In the genomic region with DNA sequence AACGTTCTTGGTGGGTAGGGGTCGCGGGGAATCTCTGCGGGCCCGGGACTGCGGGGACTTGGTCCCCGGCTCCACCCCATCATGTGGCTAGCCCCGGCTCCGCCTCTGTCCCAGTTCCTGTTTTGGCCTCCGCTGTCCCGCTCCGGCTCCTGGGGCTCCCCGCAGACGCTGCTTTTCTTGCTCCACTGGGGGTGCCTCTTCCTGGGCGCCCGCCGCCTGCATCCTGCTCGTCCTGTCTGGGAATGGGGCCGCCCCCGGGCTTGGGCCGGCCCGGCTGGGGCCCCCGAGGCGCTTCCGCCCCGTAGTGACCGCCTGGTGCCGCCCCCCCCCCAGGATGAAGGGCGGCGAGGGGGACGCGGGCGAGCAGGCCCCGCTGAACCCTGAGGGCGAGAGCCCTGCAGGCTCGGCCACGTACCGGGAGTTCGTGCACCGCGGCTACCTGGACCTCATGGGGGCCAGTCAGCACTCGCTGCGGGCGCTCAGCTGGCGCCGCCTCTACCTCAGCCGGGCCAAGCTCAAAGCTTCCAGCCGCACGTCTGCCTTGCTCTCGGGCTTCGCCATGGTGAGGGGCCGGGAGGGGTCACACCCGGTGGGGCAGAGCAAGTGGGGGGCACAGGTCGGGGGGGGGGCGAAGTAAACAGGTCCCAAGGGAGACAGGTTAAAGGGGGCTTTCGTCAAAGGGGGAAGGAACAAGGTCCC, we compare ENCODE assay signal across 1 cellular context.
TF ChIP-seq lines count a peak whose summit lies in the region.

A gene (plus strand): TSS at position 113 of the 699 bp plus-strand sequence. CDS start 222 bp downstream, at position 335.

TF ChIP-seq in HepG2, 621 proteins besides CTCF, POLR2A, EP300 and RAD21 (continued from another document and continues in another):
- TF ChIP-seq, protein P1, sequence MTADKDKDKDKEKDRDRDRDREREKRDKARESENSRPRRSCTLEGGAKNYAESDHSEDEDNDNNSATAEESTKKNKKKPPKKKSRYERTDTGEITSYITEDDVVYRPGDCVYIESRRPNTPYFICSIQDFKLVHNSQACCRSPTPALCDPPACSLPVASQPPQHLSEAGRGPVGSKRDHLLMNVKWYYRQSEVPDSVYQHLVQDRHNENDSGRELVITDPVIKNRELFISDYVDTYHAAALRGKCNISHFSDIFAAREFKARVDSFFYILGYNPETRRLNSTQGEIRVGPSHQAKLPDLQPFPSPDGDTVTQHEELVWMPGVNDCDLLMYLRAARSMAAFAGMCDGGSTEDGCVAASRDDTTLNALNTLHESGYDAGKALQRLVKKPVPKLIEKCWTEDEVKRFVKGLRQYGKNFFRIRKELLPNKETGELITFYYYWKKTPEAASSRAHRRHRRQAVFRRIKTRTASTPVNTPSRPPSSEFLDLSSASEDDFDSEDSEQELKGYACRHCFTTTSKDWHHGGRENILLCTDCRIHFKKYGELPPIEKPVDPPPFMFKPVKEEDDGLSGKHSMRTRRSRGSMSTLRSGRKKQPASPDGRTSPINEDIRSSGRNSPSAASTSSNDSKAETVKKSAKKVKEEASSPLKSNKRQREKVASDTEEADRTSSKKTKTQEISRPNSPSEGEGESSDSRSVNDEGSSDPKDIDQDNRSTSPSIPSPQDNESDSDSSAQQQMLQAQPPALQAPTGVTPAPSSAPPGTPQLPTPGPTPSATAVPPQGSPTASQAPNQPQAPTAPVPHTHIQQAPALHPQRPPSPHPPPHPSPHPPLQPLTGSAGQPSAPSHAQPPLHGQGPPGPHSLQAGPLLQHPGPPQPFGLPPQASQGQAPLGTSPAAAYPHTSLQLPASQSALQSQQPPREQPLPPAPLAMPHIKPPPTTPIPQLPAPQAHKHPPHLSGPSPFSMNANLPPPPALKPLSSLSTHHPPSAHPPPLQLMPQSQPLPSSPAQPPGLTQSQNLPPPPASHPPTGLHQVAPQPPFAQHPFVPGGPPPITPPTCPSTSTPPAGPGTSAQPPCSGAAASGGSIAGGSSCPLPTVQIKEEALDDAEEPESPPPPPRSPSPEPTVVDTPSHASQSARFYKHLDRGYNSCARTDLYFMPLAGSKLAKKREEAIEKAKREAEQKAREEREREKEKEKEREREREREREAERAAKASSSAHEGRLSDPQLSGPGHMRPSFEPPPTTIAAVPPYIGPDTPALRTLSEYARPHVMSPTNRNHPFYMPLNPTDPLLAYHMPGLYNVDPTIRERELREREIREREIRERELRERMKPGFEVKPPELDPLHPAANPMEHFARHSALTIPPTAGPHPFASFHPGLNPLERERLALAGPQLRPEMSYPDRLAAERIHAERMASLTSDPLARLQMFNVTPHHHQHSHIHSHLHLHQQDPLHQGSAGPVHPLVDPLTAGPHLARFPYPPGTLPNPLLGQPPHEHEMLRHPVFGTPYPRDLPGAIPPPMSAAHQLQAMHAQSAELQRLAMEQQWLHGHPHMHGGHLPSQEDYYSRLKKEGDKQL (CRISPR knock-in tag; IDR thresholded peaks at IDR 0.05; ENCODE audit: low read depth): no peak; the same call in 1 of the 2 replicates
- TF ChIP-seq ZNF776 (CRISPR knock-in tag; IDR thresholded peaks at IDR 0.05) (0 out of 2 replicates have a peak, but pooled peaks have one; percentile 26), ZNF256 (CRISPR knock-in tag; conservative IDR thresholded peaks at IDR 0.05) (0 out of 2 replicates have a peak, but pooled peaks have one; percentile 41), ZMAT3 (CRISPR knock-in tag; conservative IDR thresholded peaks at IDR 0.05) (peak; percentile 89; the same call in 1 of the 2 replicates), SNAI1 (CRISPR knock-in tag; IDR thresholded peaks at IDR 0.05; ENCODE audit: borderline replicate concordance) (0 out of 2 replicates have a peak, but pooled peaks have one; percentile 12), GABPB1 (CRISPR knock-in tag; IDR thresholded peaks at IDR 0.05) (peak; percentile 77; the same call in 1 of the 2 replicates), ZFAT (CRISPR knock-in tag; conservative IDR thresholded peaks at IDR 0.05) (0 out of 2 replicates have a peak, but pooled peaks have one; percentile 61), FOXP1 (IDR thresholded peaks at IDR 0.05) (no peak), FOXP1 (CRISPR knock-in tag; IDR thresholded peaks at IDR 0.05) (no peak), NFKB2 (CRISPR knock-in tag; IDR thresholded peaks at IDR 0.05; ENCODE audit: borderline replicate concordance) (peak; percentile 81; the same call in 1 of the 2 replicates), ZNF674 (CRISPR knock-in tag; IDR thresholded peaks at IDR 0.05; ENCODE audit: low read depth) (peak; percentile 82), ZNF891 (CRISPR knock-in tag; IDR thresholded peaks at IDR 0.05) (peak; percentile 34; the same call in 1 of the 2 replicates), TBP (CRISPR knock-in tag; IDR thresholded peaks at IDR 0.05) (0 out of 2 replicates have a peak, but pooled peaks have one; percentile 82), ARNT (IDR thresholded peaks at IDR 0.05) (no peak), ZFP36L1 (CRISPR knock-in tag; IDR thresholded peaks at IDR 0.05) (no peak; the same call in 1 of the 2 replicates), CBFB (CRISPR knock-in tag; IDR thresholded peaks at IDR 0.05) (no peak), ZNF468 (CRISPR knock-in tag; IDR thresholded peaks at IDR 0.05) (peak; percentile 40; the same call in 1 of the 2 replicates), ERF (CRISPR knock-in tag; IDR thresholded peaks at IDR 0.05) (peak; percentile 70), SALL2 (CRISPR knock-in tag; IDR thresholded peaks at IDR 0.05) (no peak; the same call in 1 of the 2 replicates), ZNF460 (CRISPR knock-in tag; IDR thresholded peaks at IDR 0.05; ENCODE audit: borderline replicate concordance) (no peak), ZNF17 (CRISPR knock-in tag; IDR thresholded peaks at IDR 0.05) (0 out of 2 replicates have a peak, but pooled peaks have one; percentile 9), ZNF367 (CRISPR knock-in tag; IDR thresholded peaks at IDR 0.05; ENCODE audit: borderline replicate concordance) (0 out of 2 replicates have a peak, but pooled peaks have one; percentile 38), NFE2 (CRISPR knock-in tag; IDR thresholded peaks at IDR 0.05) (no peak), RBM39 (IDR thresholded peaks at IDR 0.05; ENCODE audit: low read depth, low read length, poor library complexity, severe bottlenecking) (peak; percentile 39), PHF20 (CRISPR knock-in tag; IDR thresholded peaks at IDR 0.05) (peak; percentile 63), EEA1 (CRISPR knock-in tag; IDR thresholded peaks at IDR 0.05; ENCODE audit: borderline replicate concordance) (no peak), HCFC1 (IDR thresholded peaks at IDR 0.05; ENCODE audit: low read depth, low read length) (no peak), HNRNPLL (IDR thresholded peaks at IDR 0.05; ENCODE audit: low read depth, low read length, poor library complexity, severe bottlenecking) (peak; percentile 50), SETDB1 (CRISPR knock-in tag; IDR thresholded peaks at IDR 0.05; ENCODE audit: borderline replicate concordance) (no peak), ZNF263 (CRISPR knock-in tag; IDR thresholded peaks at IDR 0.05) (peak; percentile 35; the same call in 1 of the 2 replicates), POLR2AphosphoS5 (IDR thresholded peaks at IDR 0.05; ENCODE audit: low read depth, low read length) (peak; percentile 81), ZNF629 (CRISPR knock-in tag; conservative IDR thresholded peaks at IDR 0.05) (peak; percentile 5; the same call in 1 of the 2 replicates), ZC3H13 (CRISPR knock-in tag; IDR thresholded peaks at IDR 0.05) (no peak; the same call in none of the 2 replicates), ZNF552 (CRISPR knock-in tag; IDR thresholded peaks at IDR 0.05; ENCODE audit: borderline replicate concordance) (peak; percentile 53; the same call in 1 of the 2 replicates), RELA (CRISPR knock-in tag; IDR thresholded peaks at IDR 0.05) (no peak)
- TF ChIP-seq, protein P2, sequence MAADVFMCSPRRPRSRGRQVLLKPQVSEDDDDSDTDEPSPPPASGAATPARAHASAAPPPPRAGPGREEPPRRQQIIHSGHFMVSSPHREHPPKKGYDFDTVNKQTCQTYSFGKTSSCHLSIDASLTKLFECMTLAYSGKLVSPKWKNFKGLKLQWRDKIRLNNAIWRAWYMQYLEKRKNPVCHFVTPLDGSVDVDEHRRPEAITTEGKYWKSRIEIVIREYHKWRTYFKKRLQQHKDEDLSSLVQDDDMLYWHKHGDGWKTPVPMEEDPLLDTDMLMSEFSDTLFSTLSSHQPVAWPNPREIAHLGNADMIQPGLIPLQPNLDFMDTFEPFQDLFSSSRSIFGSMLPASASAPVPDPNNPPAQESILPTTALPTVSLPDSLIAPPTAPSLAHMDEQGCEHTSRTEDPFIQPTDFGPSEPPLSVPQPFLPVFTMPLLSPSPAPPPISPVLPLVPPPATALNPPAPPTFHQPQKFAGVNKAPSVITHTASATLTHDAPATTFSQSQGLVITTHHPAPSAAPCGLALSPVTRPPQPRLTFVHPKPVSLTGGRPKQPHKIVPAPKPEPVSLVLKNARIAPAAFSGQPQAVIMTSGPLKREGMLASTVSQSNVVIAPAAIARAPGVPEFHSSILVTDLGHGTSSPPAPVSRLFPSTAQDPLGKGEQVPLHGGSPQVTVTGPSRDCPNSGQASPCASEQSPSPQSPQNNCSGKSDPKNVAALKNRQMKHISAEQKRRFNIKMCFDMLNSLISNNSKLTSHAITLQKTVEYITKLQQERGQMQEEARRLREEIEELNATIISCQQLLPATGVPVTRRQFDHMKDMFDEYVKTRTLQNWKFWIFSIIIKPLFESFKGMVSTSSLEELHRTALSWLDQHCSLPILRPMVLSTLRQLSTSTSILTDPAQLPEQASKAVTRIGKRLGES (CRISPR knock-in tag; IDR thresholded peaks at IDR 0.05; ENCODE audit: borderline replicate concordance): peak; percentile 22
- TF ChIP-seq, protein P3, sequence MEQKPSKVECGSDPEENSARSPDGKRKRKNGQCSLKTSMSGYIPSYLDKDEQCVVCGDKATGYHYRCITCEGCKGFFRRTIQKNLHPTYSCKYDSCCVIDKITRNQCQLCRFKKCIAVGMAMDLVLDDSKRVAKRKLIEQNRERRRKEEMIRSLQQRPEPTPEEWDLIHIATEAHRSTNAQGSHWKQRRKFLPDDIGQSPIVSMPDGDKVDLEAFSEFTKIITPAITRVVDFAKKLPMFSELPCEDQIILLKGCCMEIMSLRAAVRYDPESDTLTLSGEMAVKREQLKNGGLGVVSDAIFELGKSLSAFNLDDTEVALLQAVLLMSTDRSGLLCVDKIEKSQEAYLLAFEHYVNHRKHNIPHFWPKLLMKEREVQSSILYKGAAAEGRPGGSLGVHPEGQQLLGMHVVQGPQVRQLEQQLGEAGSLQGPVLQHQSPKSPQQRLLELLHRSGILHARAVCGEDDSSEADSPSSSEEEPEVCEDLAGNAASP (CRISPR knock-in tag; IDR thresholded peaks at IDR 0.05; ENCODE audit: borderline replicate concordance): no peak
- TF ChIP-seq, protein P4, sequence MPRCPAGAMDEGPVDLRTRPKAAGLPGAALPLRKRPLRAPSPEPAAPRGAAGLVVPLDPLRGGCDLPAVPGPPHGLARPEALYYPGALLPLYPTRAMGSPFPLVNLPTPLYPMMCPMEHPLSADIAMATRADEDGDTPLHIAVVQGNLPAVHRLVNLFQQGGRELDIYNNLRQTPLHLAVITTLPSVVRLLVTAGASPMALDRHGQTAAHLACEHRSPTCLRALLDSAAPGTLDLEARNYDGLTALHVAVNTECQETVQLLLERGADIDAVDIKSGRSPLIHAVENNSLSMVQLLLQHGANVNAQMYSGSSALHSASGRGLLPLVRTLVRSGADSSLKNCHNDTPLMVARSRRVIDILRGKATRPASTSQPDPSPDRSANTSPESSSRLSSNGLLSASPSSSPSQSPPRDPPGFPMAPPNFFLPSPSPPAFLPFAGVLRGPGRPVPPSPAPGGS (CRISPR knock-in tag; IDR thresholded peaks at IDR 0.05): peak; percentile 50; the same call in 1 of the 2 replicates
- TF ChIP-seq, protein P5, sequence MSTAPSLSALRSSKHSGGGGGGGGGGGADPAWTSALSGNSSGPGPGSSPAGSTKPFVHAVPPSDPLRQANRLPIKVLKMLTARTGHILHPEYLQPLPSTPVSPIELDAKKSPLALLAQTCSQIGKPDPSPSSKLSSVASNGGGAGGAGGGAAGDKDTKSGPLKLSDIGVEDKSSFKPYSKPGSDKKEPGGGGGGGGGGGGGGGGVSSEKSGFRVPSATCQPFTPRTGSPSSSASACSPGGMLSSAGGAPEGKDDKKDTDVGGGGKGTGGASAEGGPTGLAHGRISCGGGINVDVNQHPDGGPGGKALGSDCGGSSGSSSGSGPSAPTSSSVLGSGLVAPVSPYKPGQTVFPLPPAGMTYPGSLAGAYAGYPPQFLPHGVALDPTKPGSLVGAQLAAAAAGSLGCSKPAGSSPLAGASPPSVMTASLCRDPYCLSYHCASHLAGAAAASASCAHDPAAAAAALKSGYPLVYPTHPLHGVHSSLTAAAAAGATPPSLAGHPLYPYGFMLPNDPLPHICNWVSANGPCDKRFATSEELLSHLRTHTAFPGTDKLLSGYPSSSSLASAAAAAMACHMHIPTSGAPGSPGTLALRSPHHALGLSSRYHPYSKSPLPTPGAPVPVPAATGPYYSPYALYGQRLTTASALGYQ (CRISPR knock-in tag; IDR thresholded peaks at IDR 0.05): peak; percentile 45; the same call in 1 of the 2 replicates
- TF ChIP-seq, protein P6, sequence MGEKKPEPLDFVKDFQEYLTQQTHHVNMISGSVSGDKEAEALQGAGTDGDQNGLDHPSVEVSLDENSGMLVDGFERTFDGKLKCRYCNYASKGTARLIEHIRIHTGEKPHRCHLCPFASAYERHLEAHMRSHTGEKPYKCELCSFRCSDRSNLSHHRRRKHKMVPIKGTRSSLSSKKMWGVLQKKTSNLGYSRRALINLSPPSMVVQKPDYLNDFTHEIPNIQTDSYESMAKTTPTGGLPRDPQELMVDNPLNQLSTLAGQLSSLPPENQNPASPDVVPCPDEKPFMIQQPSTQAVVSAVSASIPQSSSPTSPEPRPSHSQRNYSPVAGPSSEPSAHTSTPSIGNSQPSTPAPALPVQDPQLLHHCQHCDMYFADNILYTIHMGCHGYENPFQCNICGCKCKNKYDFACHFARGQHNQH (CRISPR knock-in tag; IDR thresholded peaks at IDR 0.05): peak; percentile 14; the same call in 1 of the 2 replicates
- TF ChIP-seq, protein P7, sequence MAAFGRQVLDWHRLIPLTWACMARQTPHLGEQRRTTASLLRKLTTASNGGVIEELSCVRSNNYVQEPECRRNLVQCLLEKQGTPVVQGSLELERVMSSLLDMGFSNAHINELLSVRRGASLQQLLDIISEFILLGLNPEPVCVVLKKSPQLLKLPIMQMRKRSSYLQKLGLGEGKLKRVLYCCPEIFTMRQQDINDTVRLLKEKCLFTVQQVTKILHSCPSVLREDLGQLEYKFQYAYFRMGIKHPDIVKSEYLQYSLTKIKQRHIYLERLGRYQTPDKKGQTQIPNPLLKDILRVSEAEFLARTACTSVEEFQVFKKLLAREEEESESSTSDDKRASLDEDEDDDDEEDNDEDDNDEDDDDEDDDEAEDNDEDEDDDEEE (CRISPR knock-in tag; IDR thresholded peaks at IDR 0.05): 0 out of 2 replicates have a peak, but pooled peaks have one; percentile 18
- TF ChIP-seq, protein P8, sequence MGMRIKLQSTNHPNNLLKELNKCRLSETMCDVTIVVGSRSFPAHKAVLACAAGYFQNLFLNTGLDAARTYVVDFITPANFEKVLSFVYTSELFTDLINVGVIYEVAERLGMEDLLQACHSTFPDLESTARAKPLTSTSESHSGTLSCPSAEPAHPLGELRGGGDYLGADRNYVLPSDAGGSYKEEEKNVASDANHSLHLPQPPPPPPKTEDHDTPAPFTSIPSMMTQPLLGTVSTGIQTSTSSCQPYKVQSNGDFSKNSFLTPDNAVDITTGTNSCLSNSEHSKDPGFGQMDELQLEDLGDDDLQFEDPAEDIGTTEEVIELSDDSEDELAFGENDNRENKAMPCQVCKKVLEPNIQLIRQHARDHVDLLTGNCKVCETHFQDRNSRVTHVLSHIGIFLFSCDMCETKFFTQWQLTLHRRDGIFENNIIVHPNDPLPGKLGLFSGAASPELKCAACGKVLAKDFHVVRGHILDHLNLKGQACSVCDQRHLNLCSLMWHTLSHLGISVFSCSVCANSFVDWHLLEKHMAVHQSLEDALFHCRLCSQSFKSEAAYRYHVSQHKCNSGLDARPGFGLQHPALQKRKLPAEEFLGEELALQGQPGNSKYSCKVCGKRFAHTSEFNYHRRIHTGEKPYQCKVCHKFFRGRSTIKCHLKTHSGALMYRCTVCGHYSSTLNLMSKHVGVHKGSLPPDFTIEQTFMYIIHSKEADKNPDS (CRISPR knock-in tag; IDR thresholded peaks at IDR 0.05): 0 out of 2 replicates have a peak, but pooled peaks have one; percentile 25
